In the genomic region with DNA sequence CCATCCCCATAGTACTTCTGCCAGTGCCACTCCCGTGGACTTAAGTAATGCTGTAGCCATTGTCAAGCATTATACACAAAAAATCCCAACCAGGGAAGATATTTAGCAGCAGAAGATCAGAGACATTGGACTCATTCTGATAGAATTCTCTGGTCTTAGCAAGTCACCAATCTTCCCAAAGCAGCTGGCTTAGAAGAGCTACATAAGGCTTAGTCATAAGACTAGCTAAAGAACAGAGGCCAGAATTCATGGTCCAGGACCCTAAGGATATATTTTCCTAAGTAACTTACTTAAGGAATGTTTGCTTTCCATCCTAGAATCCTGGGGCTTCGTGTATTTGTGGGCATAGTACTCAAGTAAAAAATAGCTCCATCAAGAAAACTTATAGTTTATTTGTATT, we compare ENCODE assay signal across 22 cellular contexts.
"Had no signal": no experiment of that assay in that cellular context is flagged by ENCODE, and none has a peak within 500 bp of the region (broad histone marks: within the 10 kb centered on the region; RNA-seq: fewer than 3 reads in every experiment).

No MANE protein-coding gene starts in this region.

- H3K27me3 ChIP-seq: brain microvascular endothelial cell, cardiac muscle cell had no signal

- H2AFZ ChIP-seq: PC-9 had no signal

- ATAC-seq: activated CD8-positive, alpha-beta memory T cell treated with anti-CD3 and anti-CD28 coated beads, Interleukin-2, amount 10 ng/mL, durations not matched to agents 7 days and 5 days; activated naive CD4-positive, alpha-beta T cell treated with anti-CD3 and anti-CD28 coated beads, Interleukin-2, amount 50 U/mL, for 72 hours; activated naive CD8-positive, alpha-beta T cell treated with anti-CD3 and anti-CD28 coated beads, Interleukin-2, amount 50 U/mL, for 24 hours; activated T-cell treated with anti-CD3 and anti-CD28 coated beads, Interleukin-2, amount 50 U/mL, for 4 hours; T-helper 17 cell; WTC11 had no signal

- DNase-seq: activated CD4-positive, alpha-beta T cell treated with anti-CD3 and anti-CD28 coated beads for 48 hours; activated CD4-positive, alpha-beta T cell treated with anti-CD3 and anti-CD28 coated beads, Interleukin-2, amount 50 U/mL, for 4 hours; activated CD4-positive, CD25-positive, alpha-beta regulatory T cell treated with anti-CD3 and anti-CD28 coated beads, Interleukin-2, amount 50 U/mL, for 72 hours; activated CD8-positive, alpha-beta memory T cell treated with anti-CD3 and anti-CD28 coated beads, Interleukin-2, amount 10 ng/mL, durations not matched to agents 7 days and 5 days; activated effector memory CD4-positive, alpha-beta T cell treated with anti-CD3 and anti-CD28 coated beads, Interleukin-2, amount 50 U/mL, for 16 hours; activated naive CD4-positive, alpha-beta T cell treated with Interleukin-2 at 50 U/mL for 16 hours; activated naive CD8-positive, alpha-beta T cell treated with anti-CD3 and anti-CD28 coated beads, Interleukin-2, amount 50 U/mL, for 24 hours; activated T-cell treated with anti-CD3 and anti-CD28 coated beads, Interleukin-2, amount 50 U/mL, for 4 hours; brain microvascular endothelial cell; Kasumi-1; NCI-H1105 treated with DMSO at 0.1 percent for 48 hours; NCI-H1436 treated with DMSO at 0.1 percent for 48 hours; NCI-H187; NCI-H2081; NCI-H510A treated with DMSO at 0.1 percent for 48 hours; PC-9; SIG-M5; T-helper 17 cell; T-helper 9 cell had no signal

- H3K4me2 ChIP-seq: PC-9 had no signal

- H3K27ac ChIP-seq: brain microvascular endothelial cell, cardiac muscle cell, PC-9 had no signal

- H3K36me3 ChIP-seq: brain microvascular endothelial cell, cardiac muscle cell had no signal

- H3K4me3 ChIP-seq: cardiac muscle cell, PC-9 had no signal
